In genomic region chr9:72205513-72205912, GRCh38 we compare ENCODE assay signal across 12 cellular contexts. TPM values are rescaled to one million over a fixed set of nuclear protein-coding genes. Genes with fewer than 3 reads are reported as not detected.
A peak's percentile ranks its signal among the peaks of the same experiment; 100 is the strongest.
DNase-seq lines count a peak whose midpoint lies in the region; ATAC-seq, FAIRE-seq and TF ChIP-seq lines count a peak whose summit lies in the region.
"Had no signal": no experiment of that assay in that cellular context is flagged by ENCODE, and none has a peak within 500 bp of the region (broad histone marks: within the 10 kb centered on the region; RNA-seq: fewer than 3 reads in every experiment).

No MANE protein-coding gene starts in this region.

- H3K4me3 ChIP-seq in bronchial epithelial cell (ENCODE audit: low read depth, low read length) = no peak overlapping the region

- TF ChIP-seq CTCF in bronchial epithelial cell (IDR thresholded peaks at IDR 0.05; ENCODE audit: insufficient read depth, low read length, severe bottlenecking) = no peak
- TF ChIP-seq CTCF in D721Med (IDR thresholded peaks at IDR 0.05; ENCODE audit: insufficient read depth, missing control alignments) = no peak

- H3K36me3 Mint-ChIP-seq in activated T-helper 1 cell treated with anti-CD3 and anti-CD28 coated beads, Interleukin-12 subunit alpha, Interleukin-12 subunit beta, Interleukin-2, Interleukin-4 antibody, amounts not matched to agents 30 ng/mL and 10 ng/mL and 1 ng/mL, durations not matched to agents 14 hours and 24 hours and 36 hours (ENCODE audit: low read depth) = no peaks in the 10 kb centered on the region

- ATAC-seq in GM18520 (IDR thresholded peaks at IDR 0.05; ENCODE audit: unreplicated experiment) (peak; percentile 70), GM21381 (IDR thresholded peaks at IDR 0.05; ENCODE audit: unreplicated experiment) (peak; percentile 68), HG03064 (IDR thresholded peaks at IDR 0.05; ENCODE audit: low read depth, unreplicated experiment) (peak; percentile 55)

- no peak overlapping the region for H3K4me3 Mint-ChIP-seq in activated T-helper 1 cell treated with anti-CD3 and anti-CD28 coated beads, Interleukin-12 subunit alpha, Interleukin-12 subunit beta, Interleukin-2, Interleukin-4 antibody, amounts not matched to agents 30 ng/mL and 10 ng/mL and 1 ng/mL, durations not matched to agents 14 hours and 24 hours and 36 hours
- H3K4me3 Mint-ChIP-seq: activated CD4-positive, alpha-beta T cell treated with anti-CD3 and anti-CD28 coated beads, Interleukin-2, amount 10 ng/mL, durations not matched to agents 24 days and 14 days had no signal

- FAIRE-seq in bronchial epithelial cell (lab: Jason Lieb, UNC) (no peak), D721Med (lab: Jason Lieb, UNC) (no peak)
- FAIRE-seq: RCC 7860 had no signal

- H3K27me3 ChIP-seq in bronchial epithelial cell (ENCODE audit: control insufficient read depth, insufficient read depth, low read length) = peaks cover 2% of the 10 kb centered on the region

- no peaks in the 10 kb centered on the region for H3K36me3 ChIP-seq in bronchial epithelial cell (ENCODE audit: control insufficient read depth, insufficient read depth, low read length)

- no peaks in the 10 kb centered on the region for H3K4me1 Mint-ChIP-seq in activated T-helper 1 cell treated with anti-CD3 and anti-CD28 coated beads, Interleukin-12 subunit alpha, Interleukin-12 subunit beta, Interleukin-2, Interleukin-4 antibody, amounts not matched to agents 30 ng/mL and 10 ng/mL and 1 ng/mL, durations not matched to agents 14 hours and 24 hours and 36 hours (ENCODE audit: low read depth)

- H3K9me3 Mint-ChIP-seq in activated T-helper 1 cell treated with anti-CD3 and anti-CD28 coated beads, Interleukin-12 subunit alpha, Interleukin-12 subunit beta, Interleukin-2, Interleukin-4 antibody, amounts not matched to agents 30 ng/mL and 10 ng/mL and 1 ng/mL, durations not matched to agents 14 hours and 24 hours and 36 hours = no peaks in the 10 kb centered on the region
- H3K9me3 Mint-ChIP-seq: activated CD4-positive, alpha-beta T cell treated with anti-CD3 and anti-CD28 coated beads, Interleukin-2, amount 10 ng/mL, durations not matched to agents 24 days and 14 days had no signal

- peaks cover 10% of the 10 kb centered on the region for H3K27me3 Mint-ChIP-seq in activated T-helper 1 cell treated with anti-CD3 and anti-CD28 coated beads, Interleukin-12 subunit alpha, Interleukin-12 subunit beta, Interleukin-2, Interleukin-4 antibody, amounts not matched to agents 30 ng/mL and 10 ng/mL and 1 ng/mL, durations not matched to agents 14 hours and 24 hours and 36 hours (ENCODE audit: insufficient read depth)
- H3K27me3 Mint-ChIP-seq: progenitor cell of endocrine pancreas had no signal

- DNase-seq in bronchial epithelial cell (ENCODE audit: low read depth) = peak; percentile 29
- no peak for DNase-seq in dedifferentiated amniotic fluid mesenchymal stem cell (ENCODE audit: extremely low spot score)
- no peak for DNase-seq in activated T-helper 1 cell treated with anti-CD3 and anti-CD28 coated beads, Interleukin-12 subunit alpha, Interleukin-12 subunit beta, Interleukin-2, Interleukin-4 antibody, amounts not matched to agents 30 ng/mL and 10 ng/mL and 1 ng/mL, durations not matched to agents 14 hours and 24 hours and 36 hours (ENCODE audit: low spot score)
- no peak for DNase-seq in D721Med (ENCODE audit: insufficient read length, low spot score)
- DNase-seq in NCI-H2196 (lab: John Stamatoyannopoulos, UW; ENCODE audit: unreplicated experiment) = no peak
- DNase-seq: activated CD4-positive, alpha-beta T cell treated with anti-CD3 and anti-CD28 coated beads, Interleukin-2, amount 10 ng/mL, durations not matched to agents 24 days and 14 days; NCI-H1436 had no signal

- no peak overlapping the region for H3K27ac Mint-ChIP-seq in activated T-helper 1 cell treated with anti-CD3 and anti-CD28 coated beads, Interleukin-12 subunit alpha, Interleukin-12 subunit beta, Interleukin-2, Interleukin-4 antibody, amounts not matched to agents 30 ng/mL and 10 ng/mL and 1 ng/mL, durations not matched to agents 14 hours and 24 hours and 36 hours
- H3K27ac Mint-ChIP-seq: activated CD4-positive, alpha-beta T cell treated with anti-CD3 and anti-CD28 coated beads, Interleukin-2, amount 10 ng/mL, durations not matched to agents 24 days and 14 days; progenitor cell of endocrine pancreas had no signal

- intact Hi-C loops in activated T-helper 1 cell treated with anti-CD3 and anti-CD28 coated beads, Interleukin-12 subunit alpha, Interleukin-12 subunit beta, Interleukin-2, Interleukin-4 antibody, amounts not matched to agents 30 ng/mL and 10 ng/mL and 1 ng/mL, durations not matched to agents 14 hours and 24 hours and 36 hours (cut with micrococcal nuclease) = no loop called here

RNA-seq across cellular contexts. Expression of gene GDA, which starts 56.3 kb away (rescaled TPM):
- 1.8 and 4.4 TPM in 2 replicates for total RNA-seq in bronchial epithelial cell
- not detected in 2 replicates for total RNA-seq in activated T-helper 1 cell treated with anti-CD3 and anti-CD28 coated beads, Interleukin-12 subunit alpha, Interleukin-12 subunit beta, Interleukin-2, Interleukin-4 antibody, amounts not matched to agents 30 ng/mL and 10 ng/mL and 1 ng/mL, durations not matched to agents 14 hours and 24 hours and 36 hours
- total RNA-seq: activated CD4-positive, alpha-beta T cell treated with anti-CD3 and anti-CD28 coated beads, Interleukin-2, amount 10 ng/mL, durations not matched to agents 24 days and 14 days had no signal
